In the genomic region with DNA sequence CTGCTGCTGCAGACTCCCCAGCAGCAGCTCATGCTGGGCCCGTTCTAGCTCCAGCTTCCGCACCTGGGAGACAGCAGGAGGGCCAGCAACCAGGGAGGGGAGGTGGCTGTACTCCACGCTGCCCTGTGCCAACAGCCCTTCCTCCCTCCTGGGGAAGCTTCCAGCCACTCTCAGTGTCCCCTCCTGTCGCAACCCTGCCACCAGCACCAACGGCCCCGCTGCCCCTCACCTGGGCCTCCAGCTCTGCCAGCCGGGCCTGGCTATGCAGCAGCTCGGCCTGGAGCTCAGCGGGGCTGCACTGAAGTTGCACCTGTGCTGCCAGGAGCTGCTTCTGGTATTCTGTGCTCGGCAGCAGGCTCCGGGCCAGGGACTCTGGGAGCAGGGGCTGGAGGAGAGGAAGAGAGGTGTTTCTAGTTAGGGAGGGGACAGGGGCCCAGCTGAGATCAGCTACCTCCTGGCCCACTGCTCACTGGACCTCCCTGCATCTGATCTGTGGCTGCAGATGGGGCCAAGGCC, we compare ENCODE assay signal across 20 cellular contexts.
"Had no signal": no experiment of that assay in that cellular context is flagged by ENCODE, and none has a peak within 500 bp of the region (broad histone marks: within the 10 kb centered on the region; RNA-seq: fewer than 3 reads in every experiment).

No MANE protein-coding gene starts in this region.

- DNase-seq: activated CD4-positive, alpha-beta T cell treated with anti-CD3 and anti-CD28 coated beads for 1 hour; activated CD4-positive, alpha-beta T cell treated with anti-CD3 and anti-CD28 coated beads, Interleukin-2, amount 50 U/mL, for 1 hour; activated gamma-delta T cell treated with Interleukin-2 at 50 U/mL for 16 hours; activated T-cell treated with anti-CD3 and anti-CD28 coated beads, Interleukin-2, amount 50 U/mL, for 1 hour; aorta; effector memory CD4-positive, alpha-beta T cell; glutamatergic neuron; immature natural killer cell; left ventricle myocardium inferior; midbrain; natural killer cell; stimulated activated CD4-positive, alpha-beta T cell treated with anti-CD3 and anti-CD28 coated beads, Interleukin-12 subunit alpha, Interleukin-12 subunit beta, amount 100 ng/mL, for 4 hours; stimulated activated CD4-positive, alpha-beta T cell treated with anti-CD3 and anti-CD28 coated beads, Interleukin-4, amount 100 ng/mL, for 4 hours; T-helper 9 cell had no signal

- H3K4me1 ChIP-seq: left ventricle myocardium inferior, pancreas, tibial nerve had no signal

- H3K27ac ChIP-seq: hepatocyte, left ventricle myocardium inferior, pancreas, tibial nerve had no signal

- H3K9me3 ChIP-seq: left ventricle myocardium inferior, pancreas, tibial nerve had no signal

- H3K27me3 ChIP-seq: hepatocyte, pancreas, tibial nerve had no signal

- H3K4me3 ChIP-seq: hepatocyte, left ventricle myocardium inferior, pancreas, tibial nerve had no signal

- ATAC-seq: activated naive CD4-positive, alpha-beta T cell treated with anti-CD3 and anti-CD28 coated beads, Interleukin-2, amount 50 U/mL, for 72 hours; esophagus mucosa; natural killer cell; pancreas; right cardiac atrium had no signal

- H3K36me3 ChIP-seq: pancreas had no signal
